In genomic region chr20:25065625-25066338, GRCh38 we compare ENCODE assay signal across 9 cellular contexts. TPM values are rescaled to one million over a fixed set of nuclear protein-coding genes. Genes with fewer than 3 reads are reported as not detected.
A peak's percentile ranks its signal among the peaks of the same experiment; 100 is the strongest.
DNase-seq lines count a peak whose midpoint lies in the region; ATAC-seq and TF ChIP-seq lines count a peak whose summit lies in the region.
"Had no signal": no experiment of that assay in that cellular context is flagged by ENCODE, and none has a peak within 500 bp of the region (broad histone marks: within the 10 kb centered on the region; RNA-seq: fewer than 3 reads in every experiment).

No MANE protein-coding gene starts in this region.

- DNase-seq in CD14-positive monocyte (ENCODE audit: low spot score) (no peak), HuH-7.5 (ENCODE audit: low spot score) (peak; percentile 73), astrocyte of the hippocampus (ENCODE audit: low read depth, low spot score) (peak; percentile 78), hippocampal formation (lab: John Stamatoyannopoulos, UW) (peak; percentile 59 to 63), smooth muscle cell of the brain vasculature (ENCODE audit: low read depth, low spot score) (peak; percentile 32), ureter (ENCODE audit: low spot score) (no peak)

- no peaks in the 10 kb centered on the region for H3F3A ChIP-seq in SU-DHL-6 (ENCODE audit: insufficient read depth)

- H2AFZ ChIP-seq in SU-DHL-6 (ENCODE audit: low read depth, low read length, severe bottlenecking), result no peak overlapping the region

- H3K27me3 ChIP-seq in SU-DHL-6 (ENCODE audit: low read length), result no peaks in the 10 kb centered on the region

- no peaks in the 10 kb centered on the region for H3K9me2 ChIP-seq in SU-DHL-6 (replicated peaks; ENCODE audit: insufficient read depth, low read length)

- H3K79me2 ChIP-seq in SU-DHL-6 (ENCODE audit: insufficient read depth, low read length), result no peaks in the 10 kb centered on the region

- TF ChIP-seq CTCF in CD14-positive monocyte (IDR thresholded peaks at IDR 0.05) (peak; percentile 82), SU-DHL-6 (IDR thresholded peaks at IDR 0.05; ENCODE audit: insufficient read depth, low read length, poor library complexity, severe bottlenecking) (peak; percentile 44)

- H3K27ac Mint-ChIP-seq in CD14-positive monocyte, result no peak overlapping the region

- intact Hi-C loops in CD14-positive monocyte (cut with micrococcal nuclease), result loop anchor here (1.0 to 10.0 kb wide), 3 partner anchors 70 to 129 kb away; partner anchors contain the start of gene ENTPD6 (in 1 of the 2)

- H3K9ac ChIP-seq in SU-DHL-6 (ENCODE audit: low read length), result no peak overlapping the region

- peaks cover 12 to 15% (median 13%) of the 10 kb centered on the region in 3 donors for H3K27me3 Mint-ChIP-seq in CD14-positive monocyte (ENCODE audit: low read depth in 3 of 3)

- peak; percentile 81 for ATAC-seq in GM18909 (IDR thresholded peaks at IDR 0.05; ENCODE audit: poor library complexity, unreplicated experiment)

- no peaks in the 10 kb centered on the region for H4K20me1 ChIP-seq in SU-DHL-6 (ENCODE audit: low read depth, low read length)

- no peak overlapping the region for H3K27ac ChIP-seq in SU-DHL-6 (ENCODE audit: low read depth, low read length)

- H3K4me3 Mint-ChIP-seq in CD14-positive monocyte, result no peak overlapping the region

- H3K9me3 ChIP-seq in SU-DHL-6 (ENCODE audit: insufficient read depth, low read length), result no peaks in the 10 kb centered on the region

- H3K9me3 Mint-ChIP-seq in CD14-positive monocyte, result peaks cover 0 to 2% (median 0%) of the 10 kb centered on the region in 7 donors

- H3K4me3 ChIP-seq in SU-DHL-6 (ENCODE audit: insufficient read depth, low read length, poor library complexity, severe bottlenecking), result no peak overlapping the region

- H3K36me3 ChIP-seq in SU-DHL-6 (ENCODE audit: low read length), result no peaks in the 10 kb centered on the region

- H3K4me2 ChIP-seq in SU-DHL-6 (ENCODE audit: low read depth, low read length, poor library complexity, severe bottlenecking), result no peak overlapping the region

- peaks cover 4% of the 10 kb centered on the region for H3K4me1 Mint-ChIP-seq in CD14-positive monocyte

- H3K36me3 Mint-ChIP-seq in CD14-positive monocyte, result no peaks in the 10 kb centered on the region

RNA-seq across cellular contexts. Expression of gene ACSS1, which starts 7.8 kb away (rescaled TPM):
- polyA plus RNA-seq in CD14-positive monocyte, result 10 to 100 TPM; 27.6 to 32.0 TPM
- 33.7 TPM for total RNA-seq in ureter

RNA-seq across cellular contexts. Expression of gene VSX1, which starts 16.2 kb away (rescaled TPM):
- polyA plus RNA-seq in CD14-positive monocyte, result not detected
- not detected for total RNA-seq in ureter
- total RNA-seq: subcutaneous adipose tissue had no signal

Comparison
In these comparisons a context has a peak if more than half of its experiments do, and no peak if none do; other contexts are left out.
1. DNase-seq: peak in HuH-7.5 (single experiment), astrocyte of the hippocampus (single experiment), hippocampal formation (2 of 2) and smooth muscle cell of the brain vasculature (single experiment); none in CD14-positive monocyte (single experiment) and ureter (single experiment).